In genomic region chr1:110768595-110768994, GRCh38 we compare ENCODE assay signal across 17 cellular contexts.
"Had no signal": no experiment of that assay in that cellular context is flagged by ENCODE, and none has a peak within 500 bp of the region (broad histone marks: within the 10 kb centered on the region; RNA-seq: fewer than 3 reads in every experiment).

No MANE protein-coding gene starts in this region.

- FAIRE-seq: small intestine, urothelium cell line had no signal

- DNase-seq: dermis blood vessel endothelial cell; esophagus squamous epithelium; foreskin fibroblast; immature natural killer cell; left colon; left ventricle myocardium superior; mesenchymal stem cell; midbrain; nucleus accumbens; ovary; small intestine; stimulated activated CD4-positive, alpha-beta T cell treated with anti-CD3 and anti-CD28 coated beads, Interleukin-2, amount 100 ng/mL, for 48 hours; stimulated activated naive CD4-positive, alpha-beta T cell treated with Interleukin-2 at 50 U/mL for 16 hours; trophoblast cell had no signal

- H3K4me1 Mint-ChIP-seq: neural progenitor cell had no signal

- H3K36me3 Mint-ChIP-seq: immature natural killer cell; natural killer cell treated with Interleukin-12 subunit alpha and Interleukin-12 subunit beta and Interleukin-15 and Interleukin-18, amount 100 ng/mL, for 72 hours; neural progenitor cell had no signal

- H3K4me3 Mint-ChIP-seq: immature natural killer cell; natural killer cell treated with Interleukin-12 subunit alpha and Interleukin-12 subunit beta and Interleukin-15 and Interleukin-18, amount 100 ng/mL, for 72 hours; neural progenitor cell had no signal

- H3K9me3 Mint-ChIP-seq: immature natural killer cell; natural killer cell treated with Interleukin-12 subunit alpha and Interleukin-12 subunit beta and Interleukin-15 and Interleukin-18, amount 100 ng/mL, for 72 hours had no signal

- H3K27ac Mint-ChIP-seq: immature natural killer cell; natural killer cell treated with Interleukin-12 subunit alpha and Interleukin-12 subunit beta and Interleukin-15 and Interleukin-18, amount 100 ng/mL, for 72 hours; neural progenitor cell had no signal
